ENCODE assay signal across 14 cellular contexts in genomic region chrX:139881572-139881971, GRCh38. TPM values are rescaled to one million over a fixed set of nuclear protein-coding genes. Genes with fewer than 3 reads are reported as not detected.
A peak's percentile ranks its signal among the peaks of the same experiment; 100 is the strongest.
DNase-seq lines count a peak whose midpoint lies in the region; ATAC-seq and TF ChIP-seq lines count a peak whose summit lies in the region.
"Had no signal": no experiment of that assay in that cellular context is flagged by ENCODE, and none has a peak within 500 bp of the region (broad histone marks: within the 10 kb centered on the region; RNA-seq: fewer than 3 reads in every experiment).

No MANE protein-coding gene starts in this region.

- peak in 5 of 8 donors; percentile 33 to 81 (median 68) for ATAC-seq in heart right ventricle
- ATAC-seq in foreskin keratinocyte, result peak; percentile 65
- no peak for ATAC-seq in activated naive CD4-positive, alpha-beta T cell treated with anti-CD3 and anti-CD28 coated beads, Interleukin-2, amount 50 U/mL, for 72 hours

- no peak overlapping the region for H3K27ac Mint-ChIP-seq in activated naive CD4-positive, alpha-beta T cell treated with anti-CD3 and anti-CD28 coated beads, Interleukin-2, amount 50 U/mL, for 72 hours
- H3K27ac Mint-ChIP-seq: activated naive CD8-positive, alpha-beta T cell; dendritic cell treated with granulocyte-macrophage colony-stimulating factor and Interleukin-4, amounts not matched to agents 40 ng/mL and 50 ng/mL, for 4 days had no signal

- H3K4me3 ChIP-seq in heart right ventricle, result no peak overlapping the region
- no peak overlapping the region for H3K4me3 ChIP-seq in subcutaneous abdominal adipose tissue (ENCODE audit: low read depth in 1 of 5, low read length in 5 of 5)

- H3K36me3 ChIP-seq in heart right ventricle (no peaks in the 10 kb centered on the region), subcutaneous abdominal adipose tissue (ENCODE audit: control insufficient read depth in 5 of 5, insufficient read depth in 5 of 5, low read length in 5 of 5) (no peaks in the 10 kb centered on the region)
- H3K36me3 ChIP-seq: neutrophil had no signal

- no peaks in the 10 kb centered on the region for H3K9me3 Mint-ChIP-seq in activated naive CD4-positive, alpha-beta T cell treated with anti-CD3 and anti-CD28 coated beads, Interleukin-2, amount 50 U/mL, for 72 hours
- H3K9me3 Mint-ChIP-seq: dendritic cell treated with granulocyte-macrophage colony-stimulating factor and Interleukin-4, amounts not matched to agents 40 ng/mL and 50 ng/mL, for 4 days had no signal

- no peak overlapping the region for H3K9ac ChIP-seq in subcutaneous abdominal adipose tissue (ENCODE audit: low read length in 5 of 5)

- H3K9me3 ChIP-seq in heart right ventricle, result no peaks in the 10 kb centered on the region
- no peaks in the 10 kb centered on the region for H3K9me3 ChIP-seq in subcutaneous abdominal adipose tissue (ENCODE audit: control insufficient read depth in 5 of 5, low read length in 5 of 5)
- H3K9me3 ChIP-seq: neutrophil had no signal

- peak overlapping the region in 7 of 10 donors; percentile 36 to 72 (median 55) for H3K27ac ChIP-seq in heart right ventricle
- peak overlapping the region; percentile 72 for H3K27ac ChIP-seq in foreskin keratinocyte
- peak overlapping the region; percentile 25 for H3K27ac ChIP-seq in subcutaneous abdominal adipose tissue (ENCODE audit: low read depth, low read length)
- H3K27ac ChIP-seq: neutrophil had no signal

- TF ChIP-seq CTCF in heart right ventricle (IDR thresholded peaks at IDR 0.05) (no peak), foreskin keratinocyte (conservative IDR thresholded peaks at IDR 0.05) (no peak)

- H3K27me3 ChIP-seq in heart right ventricle (no peaks in the 10 kb centered on the region), foreskin keratinocyte (no peaks in the 10 kb centered on the region), subcutaneous abdominal adipose tissue (ENCODE audit: control insufficient read depth in 5 of 5, insufficient read depth in 4 of 5, low read length in 5 of 5) (peaks cover 0 to 3% (median 0%) of the 10 kb centered on the region in 5 donors)
- H3K27me3 ChIP-seq: neutrophil had no signal

- H3K36me3 Mint-ChIP-seq in activated naive CD4-positive, alpha-beta T cell treated with anti-CD3 and anti-CD28 coated beads, Interleukin-2, amount 50 U/mL, for 72 hours, result no peaks in the 10 kb centered on the region

- DNase-seq in heart right ventricle (peak in 1 of 2 donors; percentile 3), cardiac septum (ENCODE audit: low spot score) (no peak), amniotic epithelial cell (ENCODE audit: low read depth) (peak; percentile 76), foreskin keratinocyte (peak in 1 of 2 donors; percentile 29), retina (no peak), HT-29 (ENCODE audit: low spot score) (no peak)
- DNase-seq in activated naive CD4-positive, alpha-beta T cell treated with anti-CD3 and anti-CD28 coated beads, Interleukin-2, amount 50 U/mL, for 72 hours (ENCODE audit: low spot score in 2 of 2), result no peak
- DNase-seq: AML-193, NCI-H1417, NCI-H524 had no signal

- H3K4me1 ChIP-seq in heart right ventricle (peaks cover 0 to 39% (median 5%) of the 10 kb centered on the region in 9 donors), foreskin keratinocyte (peaks cover 14% of the 10 kb centered on the region), subcutaneous abdominal adipose tissue (ENCODE audit: control insufficient read depth in 5 of 5, insufficient read depth in 5 of 5, low read length in 5 of 5) (peaks cover 0 to 14% (median 4%) of the 10 kb centered on the region in 5 donors)

- 6 to 12% methylated on average over 1 of the region's 1 CpG for WGBS in heart right ventricle, 2 donors

- intact Hi-C loops in heart right ventricle (cut with DNase I), result loop anchor here in 2 of 10 donors (2.0 to 5.0 kb wide), 2 partner anchors 49 to 51 kb away; partner anchors contain the start of gene ATP11C (in 1 of the 2)
- intact Hi-C loops in cardiac septum (cut with DNase I), result loop anchor here (5.0 kb wide), 1 partner anchor 51 kb away; the partner anchor contains the start of gene ATP11C

RNA-seq across cellular contexts. Expression of gene ATP11C, which starts 51.3 kb away (rescaled TPM):
- total RNA-seq in heart right ventricle (1 to 10 TPM; 1.8 to 8.5 (median 3.3) TPM), cardiac septum (5.8 TPM), foreskin keratinocyte (15.9 and 16.8 TPM in 2 replicates)
- polyA plus RNA-seq in heart right ventricle (1 to 10 TPM; 2.4 to 2.5 TPM), foreskin keratinocyte (5.1 and 5.2 TPM in 2 replicates)
- total RNA-seq in activated naive CD4-positive, alpha-beta T cell treated with anti-CD3 and anti-CD28 coated beads, Interleukin-2, amount 50 U/mL, for 72 hours, result 10 to 100 TPM; 19.2 to 20.0 TPM
- 0.94 and 1.0 TPM in 2 replicates for total RNA-seq in HT-29 (2014; rRNA removed; shearing (Covaris generic))

Comparison
In these comparisons a context has a peak if more than half of its experiments do, and no peak if none do; other contexts are left out.
1. ATAC-seq: peak in heart right ventricle (5 of 8) and foreskin keratinocyte (single experiment); none in activated naive CD4-positive, alpha-beta T cell treated with anti-CD3 and anti-CD28 coated beads, Interleukin-2, amount 50 U/mL, for 72 hours (0 of 2).
2. Peak in every context shown above with its lines, with median percentiles within 50 percentile points of each other: H3K27ac ChIP-seq.